ENCODE assay signal across 13 cellular contexts in genomic region chr4:184818216-184818564, GRCh38. TPM values are rescaled to one million over a fixed set of nuclear protein-coding genes. Genes with fewer than 3 reads are reported as not detected.
DNase-seq lines count a peak whose midpoint lies in the region; ATAC-seq, FAIRE-seq and TF ChIP-seq lines count a peak whose summit lies in the region.
"Had no signal": no experiment of that assay in that cellular context is flagged by ENCODE, and none has a peak within 500 bp of the region (broad histone marks: within the 10 kb centered on the region; RNA-seq: fewer than 3 reads in every experiment).

No MANE protein-coding gene starts in this region.

- TF ChIP-seq EP300 in GM12878 (IDR thresholded peaks at IDR 0.05; ENCODE audit: borderline replicate concordance in 1 of 2, control insufficient read depth in 1 of 2, low read depth in 2 of 2, low read length in 2 of 2) = peak in 1 of 2 experiments; percentile 22; a peak in 1 of 4 replicates

- no TSS peak for BruUV-seq in GM12878 (replicated peaks; lab: Mats Ljungman, UMichigan)

- H3K4me1 ChIP-seq in GM12878 (ENCODE audit: control insufficient read depth, insufficient read depth, low read length) = peaks cover 82% of the 10 kb centered on the region

- no peak for TF ChIP-seq CTCF in GM12878 (IDR thresholded peaks at IDR 0.05 in 2 of 3, conservative IDR thresholded peaks at IDR 0.05 in 1 of 3; ENCODE audit: control insufficient read depth in 2 of 3, extremely low read depth in 1 of 3, insufficient read depth in 1 of 3, low read depth in 3 of 3, low read length in 3 of 3)

- peak overlapping the region; percentile 59 for H3K9ac ChIP-seq in GM12878 (ENCODE audit: control insufficient read depth, insufficient read depth, low read length)

- H3K36me3 ChIP-seq in GM12878 (ENCODE audit: control insufficient read depth in 2 of 2, insufficient read depth in 2 of 2, low read length in 1 of 2) = peaks cover 2 to 3% of the 10 kb centered on the region in 2 experiments; a peak in 3 of 4 replicates

- RAD21 ChIA-PET in GM12878 (lab: Charles Lee; ENCODE audit: unreplicated experiment) = interaction anchor here (0.6 to 2.8 kb wide), 6 partner anchors 27 to 269 kb away, joined by 3 to 18 read pairs (median 3); no protein-coding TSS in a partner anchor

- no peak; the same call in 1 of the 2 replicates for TF ChIP-seq POLR2A in GM12878 (IDR thresholded peaks at IDR 0.05; ENCODE audit: low read depth, low read length)

- POLR2A ChIA-PET in GM12878 (lab: Charles Lee) = interaction anchor here (0.6 to 1.3 kb wide), 3 partner anchors 32 to 89 kb away, joined by 3 to 5 read pairs (median 3); partner anchors contain the start of gene CENPU

- no peaks in the 10 kb centered on the region for H3K27me3 ChIP-seq in GM12878 (replicated peaks in 1 of 2; ENCODE audit: control insufficient read depth in 2 of 2, insufficient read depth in 2 of 2, low read length in 1 of 2)
- H3K27me3 ChIP-seq: foreskin keratinocyte had no signal

- H3K27ac ChIP-seq in GM12878 (ENCODE audit: control insufficient read depth, insufficient read depth) = peak overlapping the region; percentile 83
- H3K27ac ChIP-seq: 22Rv1, foreskin keratinocyte had no signal

- no peaks in the 10 kb centered on the region for H3K9me3 ChIP-seq in GM12878 (replicated peaks; ENCODE audit: control insufficient read depth, insufficient read depth, low read length)

- no peak overlapping the region for H2AFZ ChIP-seq in GM12878 (ENCODE audit: control insufficient read depth, low read depth, low read length)

- intact Hi-C loops in GM12878 (cut with micrococcal nuclease; ENCODE audit: unreplicated experiment) = loop anchor here (5.0 to 10.0 kb wide), 6 partner anchors 71 to 533 kb away; partner anchors contain the start of genes CASP3 and PRIMPOL

- WGBS in GM12878 (ENCODE audit: insufficient coverage, insufficient replicate concordance, low lambda C conversion rate, missing lambda C conversion rate) = 20% methylated on average over 4 of the region's 4 CpGs

- FAIRE-seq in GM12878 (lab: Jason Lieb, UNC) = peak; percentile 68

- peaks cover 94% of the 10 kb centered on the region for H3K79me2 ChIP-seq in GM12878 (ENCODE audit: control insufficient read depth, insufficient read depth, low read length)

- H3K4me3 ChIP-seq in GM12878 = peak overlapping the region; percentile 51; the same call in 1 of the 2 replicates

- no peaks in the 10 kb centered on the region for H4K20me1 ChIP-seq in GM12878 (ENCODE audit: control insufficient read depth, insufficient read depth)

- in situ Hi-C loops in GM12878 (cut with MboI) = no loop called here

- CTCF ChIA-PET in GM12878 (lab: Yijun Ruan, JAX) = interaction anchor here (0.5 to 1.1 kb wide), 4 partner anchors 57 to 170 kb away, joined by 3 to 4 read pairs (median 3); no protein-coding TSS in a partner anchor

- peak overlapping the region; percentile 98 for H3K4me2 ChIP-seq in GM12878 (ENCODE audit: control insufficient read depth, insufficient read depth)

- DNase-seq in NCI-H2107 treated with DMSO at 0.1 percent for 48 hours (lab: John Stamatoyannopoulos, UW; ENCODE audit: unreplicated experiment) = peak; percentile 25
- no peak for DNase-seq in NCI-H2107 (lab: John Stamatoyannopoulos, UW)
- peak; percentile 65 for DNase-seq in GM12878 (ENCODE audit: low read depth, low spot score)
- DNase-seq in COR-L47 (lab: John Stamatoyannopoulos, UW) = no peak
- DNase-seq in GM03348 (ENCODE audit: low spot score) = no peak
- no peak for DNase-seq in NCI-H187 (lab: John Stamatoyannopoulos, UW)
- DNase-seq: foreskin keratinocyte, GDM1, NCI-H1930 had no signal

- SMC1A ChIA-PET in GM12878 (lab: Charles Lee; ENCODE audit: uncharacterized antibody, unreplicated experiment) = interaction anchor here (0.5 to 3.0 kb wide), 8 partner anchors 26 to 281 kb away, joined by 3 to 17 read pairs (median 4); no protein-coding TSS in a partner anchor

- peak; percentile 39 for ATAC-seq in GM19397 (IDR thresholded peaks at IDR 0.05; ENCODE audit: unreplicated experiment)
- ATAC-seq in HG03025 (IDR thresholded peaks at IDR 0.05; ENCODE audit: low FRiP score, unreplicated experiment) = peak; percentile 55
- ATAC-seq in GM12878 = peak; percentile 58
- ATAC-seq: foreskin keratinocyte, SK-N-SH treated with all-trans-retinoic acid at 6 μM for 48 hours had no signal

- 0 out of 2 replicates have a peak, but pooled peaks have one; percentile 4 for TF ChIP-seq RAD21 in GM12878 (IDR thresholded peaks at IDR 0.05; ENCODE audit: insufficient read depth, low read depth, low read length)

TF ChIP-seq in GM12878, 131 proteins besides CTCF, POLR2A, EP300 and RAD21 (continues in another document):
- TF ChIP-seq IKZF2 (IDR thresholded peaks at IDR 0.05) = peak; percentile 63 to 64; a peak in 2 of 4 replicates
- no peak for TF ChIP-seq RB1 (IDR thresholded peaks at IDR 0.05; ENCODE audit: borderline replicate concordance)
- no peak for TF ChIP-seq SREBF1 (IDR thresholded peaks at IDR 0.05; ENCODE audit: low read length)
- TF ChIP-seq CEBPB (IDR thresholded peaks at IDR 0.05; ENCODE audit: borderline replicate concordance in 1 of 2, low read depth in 2 of 2, low read length in 2 of 2) = no peak
- no peak for TF ChIP-seq IRF4 (IDR thresholded peaks at IDR 0.05; ENCODE audit: low read depth, low read length)
- no peak for TF ChIP-seq PKNOX1 (IDR thresholded peaks at IDR 0.05)
- TF ChIP-seq ZBTB4 (CRISPR knock-in tag; IDR thresholded peaks at IDR 0.05) = no peak
- no peak for TF ChIP-seq ZNF217 (IDR thresholded peaks at IDR 0.05)

RNA-seq across cellular contexts. Expression of gene ACSL1, which starts 7.6 kb away (rescaled TPM):
- total RNA-seq in GM12878 (2013; cell fraction: nucleolus; rRNA removed) = 73.8 and 81.8 TPM in 2 replicates
- 58.3 and 62.9 TPM in 2 replicates for total RNA-seq in GM12878 (2014; rRNA removed)
- total RNA-seq in GM12878 (2014; rRNA removed; fragmentation: Illumina TruSeq; extraction: Trizol) = 63.8 and 65.6 TPM in 2 replicates
- total RNA-seq in GM12878 (2021) = 59.5 and 63.2 TPM in 2 replicates
- 43.6 TPM for polyA plus RNA-seq in GM12878 (2011; ENCODE audit: low read depth)
- polyA plus RNA-seq in GM12878 (2011; rRNA removed) = 60.2 and 72.4 TPM in 2 replicates
- polyA plus RNA-seq in GM12878 (2011; cell fraction: cytosol; rRNA removed) = 38.6 and 39.2 TPM in 2 replicates
- polyA plus RNA-seq in GM12878 (2011; cell fraction: nucleus; rRNA removed) = 65.7 and 68.5 TPM in 2 replicates
- polyA plus RNA-seq in GM12878 (2012) = 35.6 and 41.0 TPM in 2 replicates
- polyA plus RNA-seq in GM12878 (2014; fragmentation: Illumina TruSeq; extraction: Trizol) = 68.1 and 81.7 TPM in 2 replicates
- polyA plus RNA-seq in GM12878 (2014; fragmentation: Nextera tagmentation; extraction: Ambion mirVana) = 10 to 100 TPM; 30.7 to 32.6 TPM
- polyA plus RNA-seq in GM12878 (2014; rRNA removed) = 44.4 and 47.0 TPM in 2 replicates
- 10 to 100 TPM; 53.8 to 59.0 TPM for polyA plus RNA-seq in GM12878 (2016; fragmentation: Nextera tagmentation; extraction: Ambion mirVana)
- polyA minus RNA-seq in GM12878 (2011; rRNA and poly(A)+ RNA removed) = 98.4 and 105 TPM in 2 replicates
- polyA minus RNA-seq in GM12878 (2011; cell fraction: cytosol; rRNA and poly(A)+ RNA removed) = 38.5 and 46.4 TPM in 2 replicates
- 41.5 and 63.8 TPM in 2 replicates for polyA minus RNA-seq in GM12878 (2011; cell fraction: nucleus; rRNA and poly(A)+ RNA removed)

Comparison
In these comparisons a context has a peak if more than half of its experiments do, and no peak if none do; other contexts are left out.
1. DNase-seq: peak in NCI-H2107 treated with DMSO at 0.1 percent for 48 hours (single experiment) and GM12878 (single experiment); none in NCI-H2107 (single experiment), COR-L47 (single experiment), GM03348 (single experiment) and NCI-H187 (0 of 2).
2. Peak in every context shown above with its lines, with median percentiles within 50 percentile points of each other: ATAC-seq.